Comparison of ENCODE assay signal across 26 cellular contexts in the genomic region with DNA sequence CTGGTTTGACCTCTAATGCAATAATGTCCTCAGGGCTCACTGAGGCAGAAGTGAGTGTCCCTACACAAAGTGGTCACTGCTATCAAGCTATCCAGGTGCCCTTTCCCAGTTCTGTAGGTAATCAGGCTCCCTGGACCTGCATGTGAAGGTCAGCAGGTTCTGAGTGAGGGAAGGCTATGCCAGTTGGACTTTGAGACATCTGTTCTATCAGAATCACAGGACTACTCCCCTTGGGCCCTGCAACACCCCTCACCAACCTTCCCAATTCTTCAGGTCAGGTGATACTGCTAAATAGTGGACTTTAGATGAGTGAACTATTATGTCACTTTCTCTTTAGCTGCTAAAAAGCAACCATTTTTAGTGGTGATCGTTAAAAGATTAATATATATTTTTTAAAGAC.
"Had no signal": no experiment of that assay in that cellular context is flagged by ENCODE, and none has a peak within 500 bp of the region (broad histone marks: within the 10 kb centered on the region; RNA-seq: fewer than 3 reads in every experiment).

No MANE protein-coding gene starts in this region.

- H3K36me3 ChIP-seq: neural progenitor cell had no signal

- H2AFZ ChIP-seq: neural progenitor cell, parathyroid adenoma had no signal

- H3K4me1 ChIP-seq: neural progenitor cell, sigmoid colon had no signal

- H3K27ac Mint-ChIP-seq: mesothelial cell of epicardium; natural killer cell treated with Interleukin-12 subunit alpha and Interleukin-12 subunit beta and Interleukin-15 and Interleukin-18, amount 100 ng/mL, for 72 hours; neural progenitor cell; progenitor cell of endocrine pancreas; stimulated activated naive B cell treated with anti-CD40 and anti-IgM and Interleukin-4, amounts not matched to agents 10 μg/mL and 1 μg/mL and 100 μg/mL, for 72 hours had no signal

- H3K27me3 ChIP-seq: dorsolateral prefrontal cortex, gastrocnemius medialis, heart right ventricle, neural progenitor cell, sigmoid colon, spleen, transverse colon, vagina had no signal

- H3K4me3 ChIP-seq: dorsolateral prefrontal cortex, gastrocnemius medialis, heart right ventricle, mucosa of descending colon, neural progenitor cell, sigmoid colon, spleen, transverse colon, vagina had no signal

- DNase-seq: central memory CD4-positive, alpha-beta T cell; effector CD4-positive, alpha-beta T cell; foreskin fibroblast; gastrocnemius medialis; glutamatergic neuron; heart right ventricle; hypothalamus; immature natural killer cell; kidney glomerular epithelial cell; mesenchymal stem cell; mucosa of descending colon; naive B cell; sigmoid colon; spleen; stimulated activated naive B cell treated with anti-CD40 and anti-IgM and Interleukin-4, amounts not matched to agents 10 μg/mL and 1 μg/mL and 100 μg/mL, for 72 hours; transverse colon had no signal

- H3K79me2 ChIP-seq: parathyroid adenoma had no signal

- ATAC-seq: gastrocnemius medialis; heart right ventricle; mucosa of descending colon; natural killer cell treated with Interleukin-12 subunit alpha and Interleukin-12 subunit beta and Interleukin-15 and Interleukin-18, amount 100 ng/mL, for 72 hours; stimulated activated naive B cell treated with anti-CD40 and anti-IgM and Interleukin-4, amounts not matched to agents 10 μg/mL and 1 μg/mL and 100 μg/mL, for 72 hours had no signal

- H3K9me3 Mint-ChIP-seq: immature natural killer cell; mesothelial cell of epicardium; naive B cell; natural killer cell treated with Interleukin-12 subunit alpha and Interleukin-12 subunit beta and Interleukin-15 and Interleukin-18, amount 100 ng/mL, for 72 hours; neural progenitor cell; stimulated activated naive B cell treated with anti-CD40 and anti-IgM and Interleukin-4, amounts not matched to agents 10 μg/mL and 1 μg/mL and 100 μg/mL, for 72 hours; stimulated activated naive CD8-positive, alpha-beta T cell treated with anti-CD3 and anti-CD28 coated beads, Interleukin-15, Interleukin-2, amounts not matched to agents 100 ng/mL and 50 ng/mL, for 24 hours had no signal

- H3K9ac ChIP-seq: neural progenitor cell, parathyroid adenoma had no signal

- FAIRE-seq: colon had no signal

- H3K4me2 ChIP-seq: neural progenitor cell had no signal

- H3K27ac ChIP-seq: epithelial cell of prostate, gastrocnemius medialis, heart right ventricle, neural progenitor cell, parathyroid adenoma, spleen, vagina had no signal

- H3K9me3 ChIP-seq: gastrocnemius medialis, heart right ventricle, mucosa of descending colon, sigmoid colon, spleen, transverse colon, vagina had no signal
